ENCODE assay signal across 8 cellular contexts in genomic region chr3:195990841-195991174, GRCh38.
DNase-seq lines count a peak whose midpoint lies in the region; ATAC-seq, FAIRE-seq and TF ChIP-seq lines count a peak whose summit lies in the region.
"Not testable (repeated sequence)": the region's sequence is repeated elsewhere in the genome, so short reads cannot be mapped to it uniquely, and the experiment has no call there.

No MANE protein-coding gene starts in this region.

- TF ChIP-seq EP300 in GM12878 (IDR thresholded peaks at IDR 0.05; ENCODE audit: borderline replicate concordance in 1 of 2, control insufficient read depth in 1 of 2, low read depth in 2 of 2, low read length in 2 of 2); transverse colon (IDR thresholded peaks at IDR 0.05; ENCODE audit: low read depth): not testable (repeated sequence)

- FAIRE-seq in GM12878 (lab: Jason Lieb, UNC); pancreas (lab: Jason Lieb, UNC): not testable (repeated sequence)

- BruUV-seq in GM12878 (replicated peaks; lab: Mats Ljungman, UMichigan) = not testable (repeated sequence)

- not testable (repeated sequence) for H4K20me1 ChIP-seq in GM12878 (ENCODE audit: control insufficient read depth, insufficient read depth); fibroblast of lung (ENCODE audit: control insufficient read depth, extremely low read depth, insufficient read depth, low read length)

- not testable (repeated sequence) for ATAC-seq in CD8-positive, alpha-beta T cell; GM12878
- ATAC-seq in pancreas = peak in 1 of 4 donors; percentile 2

- peak overlapping the region; percentile 77 for H3K27ac Mint-ChIP-seq in CD8-positive, alpha-beta T cell

- 36% methylated on average over 7 of the region's 7 CpGs for WGBS in GM12878 (ENCODE audit: insufficient coverage, insufficient replicate concordance, low lambda C conversion rate, missing lambda C conversion rate)
- 40 to 43% methylated on average over 7 of the region's 7 CpGs for WGBS in lower leg skin, 2 donors
- 36 to 45% methylated on average over 6 to 7 of the region's 7 CpGs for WGBS in pancreas, 2 donors
- WGBS in transverse colon (ENCODE audit: low coverage in 1 of 2), 2 donors = 39 to 45% methylated on average over 7 of the region's 7 CpGs

- TF ChIP-seq RAD21 in GM12878 (IDR thresholded peaks at IDR 0.05; ENCODE audit: insufficient read depth, low read depth, low read length) = not testable (repeated sequence)

- H3K79me2 ChIP-seq in GM12878 (ENCODE audit: control insufficient read depth, insufficient read depth, low read length); fibroblast of lung (ENCODE audit: control insufficient read depth, insufficient read depth, low read length): not testable (repeated sequence)

- not testable (repeated sequence) for H3K27me3 Mint-ChIP-seq in CD8-positive, alpha-beta T cell (ENCODE audit: low read depth)

- peak overlapping the region; percentile 93 for H3K4me3 ChIP-seq in CD8-positive, alpha-beta T cell (ENCODE audit: low read depth, low read length)
- H3K4me3 ChIP-seq in WERI-Rb-1 (ENCODE audit: low read depth, low read length) (peak overlapping the region; percentile 57), GM12878 (peak overlapping the region; percentile 75; the same call in 1 of the 2 replicates), fibroblast of lung (replicated peaks in 1 of 4; ENCODE audit: control extremely low read depth in 1 of 4, insufficient read depth in 1 of 4, low read depth in 3 of 4, low read length in 4 of 4) (peak overlapping the region; percentile 53 to 71 (median 65)), lower leg skin (ENCODE audit: low read depth, poor library complexity, severe bottlenecking) (peak overlapping the region; percentile 81), pancreas (peak overlapping the region; percentile 66 to 87 (median 77)), transverse colon (peak overlapping the region in 3 of 4 donors; percentile 81 to 96 (median 88))

- H3K36me3 ChIP-seq in CD8-positive, alpha-beta T cell (ENCODE audit: insufficient read depth, low read length); WERI-Rb-1; GM12878 (ENCODE audit: control insufficient read depth in 2 of 2, insufficient read depth in 2 of 2, low read length in 1 of 2); fibroblast of lung (ENCODE audit: control insufficient read depth, insufficient read depth, low read length); pancreas; transverse colon: not testable (repeated sequence)

- POLR2A ChIA-PET in CD8-positive, alpha-beta T cell (lab: Charles Lee); GM12878 (lab: Charles Lee): not testable (repeated sequence)

- peak overlapping the region; percentile 75 for H3K27ac ChIP-seq in CD8-positive, alpha-beta T cell (ENCODE audit: low read depth, low read length)
- H3K27ac ChIP-seq in WERI-Rb-1; GM12878 (ENCODE audit: control insufficient read depth, insufficient read depth); fibroblast of lung (ENCODE audit: insufficient read depth, low read length): not testable (repeated sequence)
- peak overlapping the region in 2 of 4 donors; percentile 77 to 85 for H3K27ac ChIP-seq in pancreas
- peak overlapping the region; percentile 86 to 98 (median 93) for H3K27ac ChIP-seq in transverse colon

- H3K4me1 Mint-ChIP-seq in CD8-positive, alpha-beta T cell (ENCODE audit: low read depth) = not testable (repeated sequence)

- TF ChIP-seq POLR2A in GM12878 (IDR thresholded peaks at IDR 0.05; ENCODE audit: low read depth, low read length); lower leg skin (IDR thresholded peaks at IDR 0.05); transverse colon (IDR thresholded peaks at IDR 0.05): not testable (repeated sequence)

- H3K9me3 ChIP-seq in CD8-positive, alpha-beta T cell (ENCODE audit: low read length); WERI-Rb-1 (ENCODE audit: severe bottlenecking); GM12878 (replicated peaks; ENCODE audit: control insufficient read depth, insufficient read depth, low read length); fibroblast of lung (ENCODE audit: control insufficient read depth, insufficient read depth, low read depth, low read length); pancreas; transverse colon: not testable (repeated sequence)

- H3K4me3 Mint-ChIP-seq in CD8-positive, alpha-beta T cell = peak overlapping the region; percentile 86

- peak overlapping the region; percentile 84 for H2AFZ ChIP-seq in GM12878 (ENCODE audit: control insufficient read depth, low read depth, low read length)
- not testable (repeated sequence) for H2AFZ ChIP-seq in fibroblast of lung (ENCODE audit: low read length)

- in situ Hi-C loops in KBM-7 (cut with MboI; ENCODE audit: low pct_unique_long_range_greater_than_20kb, low sequenced_read_pairs); GM12878 (cut with MboI); transverse colon (cut with MboI; ENCODE audit: low pct_ligation_motif_present in 1 of 4, low pct_unique_long_range_greater_than_20kb in 1 of 4, low sequenced_read_pairs in 3 of 4): not testable (repeated sequence)

- H3K4me2 ChIP-seq in GM12878 (ENCODE audit: control insufficient read depth, insufficient read depth) = 0 out of 2 replicates have a peak overlapping the region, but pooled peaks have one; percentile 64
- H3K4me2 ChIP-seq in fibroblast of lung (ENCODE audit: extremely low read depth, insufficient read depth, low read length) = not testable (repeated sequence)

- not testable (repeated sequence) for H3K9ac ChIP-seq in GM12878 (ENCODE audit: control insufficient read depth, insufficient read depth, low read length); fibroblast of lung (ENCODE audit: insufficient read depth, low read length)

- not testable (repeated sequence) for H3K9me3 Mint-ChIP-seq in CD8-positive, alpha-beta T cell

- H3K27me3 ChIP-seq in CD8-positive, alpha-beta T cell (ENCODE audit: insufficient read depth, low read length); WERI-Rb-1 (ENCODE audit: insufficient read depth, low read depth, severe bottlenecking); GM12878 (replicated peaks in 1 of 2; ENCODE audit: control insufficient read depth in 2 of 2, insufficient read depth in 2 of 2, low read length in 1 of 2); fibroblast of lung (ENCODE audit: control insufficient read depth, insufficient read depth, low read length); pancreas; transverse colon: not testable (repeated sequence)

- TF ChIP-seq CTCF in CD8-positive, alpha-beta T cell (IDR thresholded peaks at IDR 0.05); WERI-Rb-1 (IDR thresholded peaks at IDR 0.05; ENCODE audit: low read depth, low read length); GM12878 (IDR thresholded peaks at IDR 0.05 in 2 of 3, conservative IDR thresholded peaks at IDR 0.05 in 1 of 3; ENCODE audit: control insufficient read depth in 2 of 3, extremely low read depth in 1 of 3, insufficient read depth in 1 of 3, low read depth in 3 of 3, low read length in 3 of 3); fibroblast of lung (conservative IDR thresholded peaks at IDR 0.05 in 1 of 2, IDR thresholded peaks at IDR 0.05 in 1 of 2; ENCODE audit: low read depth in 1 of 2, low read length in 2 of 2); lower leg skin (IDR thresholded peaks at IDR 0.05); pancreas (IDR thresholded peaks at IDR 0.05); transverse colon (IDR thresholded peaks at IDR 0.05): not testable (repeated sequence)

- DNase-seq in CD8-positive, alpha-beta T cell; WERI-Rb-1; GM12878 (ENCODE audit: low read depth, low spot score); fibroblast of lung (ENCODE audit: low read depth in 2 of 2); lower leg skin (ENCODE audit: low spot score in 2 of 2); pancreas; transverse colon: not testable (repeated sequence)
- DNase-seq in KBM-7 = peak; percentile 4

- not testable (repeated sequence) for H3K36me3 Mint-ChIP-seq in CD8-positive, alpha-beta T cell

- CTCF ChIA-PET in CD8-positive, alpha-beta T cell (lab: Charles Lee); GM12878 (lab: Yijun Ruan, JAX): not testable (repeated sequence)

- H3K4me1 ChIP-seq in CD8-positive, alpha-beta T cell (ENCODE audit: insufficient read depth, low read length); GM12878 (ENCODE audit: control insufficient read depth, insufficient read depth, low read length); fibroblast of lung (ENCODE audit: control insufficient read depth, extremely low read depth, insufficient read depth, low read length); pancreas; transverse colon: not testable (repeated sequence)

- intact Hi-C loops in CD8-positive, alpha-beta T cell (cut with DNase I, micrococcal nuclease) = loop anchor here in 1 of 2 experiments (10.0 kb wide), 1 partner anchor 136 kb away; no protein-coding TSS in a partner anchor
- intact Hi-C loops in GM12878 (cut with micrococcal nuclease; ENCODE audit: unreplicated experiment); lower leg skin (cut with DNase I; ENCODE audit: low total_unique reads); pancreas (cut with DNase I); transverse colon (cut with DNase I; ENCODE audit: low total_unique reads): not testable (repeated sequence)

- RAD21 ChIA-PET in GM12878 (lab: Charles Lee; ENCODE audit: unreplicated experiment) = not testable (repeated sequence)

- SMC1A ChIA-PET in GM12878 (lab: Charles Lee; ENCODE audit: uncharacterized antibody, unreplicated experiment) = not testable (repeated sequence)
